16 cellular contexts compared by ENCODE assay signal in the genomic region with DNA sequence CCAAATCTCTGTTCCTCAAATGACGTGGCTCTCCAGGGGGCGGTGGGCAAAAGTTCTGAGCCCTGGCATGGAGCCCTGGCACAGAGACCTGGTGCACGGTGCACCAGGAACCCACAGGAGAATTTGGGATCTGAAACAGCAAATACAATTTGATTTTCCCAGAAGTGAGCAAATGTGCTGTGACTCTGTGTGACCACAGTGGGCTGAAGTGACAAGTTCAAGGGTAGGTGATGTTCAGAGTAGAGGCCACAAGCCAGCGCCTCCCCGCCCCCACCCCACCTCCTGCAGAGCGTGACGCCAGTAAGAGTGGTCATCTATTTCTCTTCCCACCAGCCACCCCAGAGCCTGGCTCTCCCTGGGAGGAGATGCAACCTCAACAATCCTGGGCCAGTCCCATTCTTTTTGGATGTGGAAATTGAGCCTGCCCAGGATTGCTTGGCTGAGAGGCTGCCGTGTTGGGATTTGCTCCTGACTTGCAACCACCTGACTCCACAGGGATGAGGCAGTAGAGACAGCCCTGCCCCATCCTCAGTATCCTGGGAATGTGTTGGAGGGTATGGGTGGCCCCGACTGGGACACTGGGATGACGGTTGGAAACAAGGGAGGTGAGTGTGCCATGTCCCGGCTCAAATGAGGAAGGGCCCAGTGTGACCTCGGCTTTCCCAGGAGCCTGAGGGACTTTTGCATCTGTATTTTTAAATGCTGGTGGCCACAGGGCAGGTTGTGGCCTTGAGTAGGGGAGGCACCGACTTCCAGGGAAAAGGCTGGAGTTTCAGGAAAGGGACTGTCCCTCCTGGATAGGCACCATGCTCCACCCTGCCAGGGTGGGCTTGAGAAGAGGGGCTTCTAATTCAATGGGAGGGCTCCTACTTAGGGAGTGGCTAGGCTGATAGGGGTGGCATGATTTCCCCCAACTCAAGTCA. TPM values are rescaled to one million over a fixed set of nuclear protein-coding genes. Genes with fewer than 3 reads are reported as not detected.
DNase-seq lines count a peak whose midpoint lies in the region; ATAC-seq and TF ChIP-seq lines count a peak whose summit lies in the region.
"Had no signal": no experiment of that assay in that cellular context is flagged by ENCODE, and none has a peak within 500 bp of the region (broad histone marks: within the 10 kb centered on the region; RNA-seq: fewer than 3 reads in every experiment).

No MANE protein-coding gene starts in this region.

- H3K9me3 ChIP-seq in spleen, result no peaks in the 10 kb centered on the region

- no peaks in the 10 kb centered on the region for H3K36me3 Mint-ChIP-seq in activated naive CD4-positive, alpha-beta T cell treated with anti-CD3 and anti-CD28 coated beads for 36 hours (ENCODE audit: low read depth)
- H3K36me3 Mint-ChIP-seq: naive B cell had no signal

- H3K9me3 Mint-ChIP-seq in activated naive CD4-positive, alpha-beta T cell treated with anti-CD3 and anti-CD28 coated beads for 36 hours, result no peaks in the 10 kb centered on the region
- H3K9me3 Mint-ChIP-seq: activated T-cell treated with anti-CD3 and anti-CD28 coated beads, Interleukin-2, amount 50 U/mL, for 72 hours; naive B cell had no signal

- no peaks in the 10 kb centered on the region for H3K27me3 ChIP-seq in spleen (replicated peaks in 1 of 7)

- DNase-seq in GM12865 (ENCODE audit: low read depth) (peak; percentile 65), MV-4-11 (lab: John Stamatoyannopoulos, UW) (peak; percentile 69), fibroblast of mammary gland (ENCODE audit: low read depth) (peak; percentile 91), spleen (peak; percentile 43), HCEC 1CT (no peak)
- DNase-seq in activated naive CD4-positive, alpha-beta T cell treated with anti-CD3 and anti-CD28 coated beads for 36 hours, result no peak
- DNase-seq: activated T-cell treated with anti-CD3 and anti-CD28 coated beads, Interleukin-2, amount 50 U/mL, for 72 hours; DMS153; foreskin fibroblast; naive B cell; NCI-H1048; NCI-H510A; SHP77 had no signal

- ATAC-seq in GM18502 (IDR thresholded peaks at IDR 0.05; ENCODE audit: poor library complexity, unreplicated experiment), result no peak

- H3K4me3 ChIP-seq in GM12865 (ENCODE audit: low read depth, low read length) (no peak overlapping the region), fibroblast of mammary gland (ENCODE audit: control insufficient read depth, low read depth, low read length) (no peak overlapping the region), spleen (no peak overlapping the region)

- no peaks in the 10 kb centered on the region for H3K36me3 ChIP-seq in spleen

- peaks cover 23 to 90% (median 59%) of the 10 kb centered on the region in 6 donors for H3K4me1 ChIP-seq in spleen

- TF ChIP-seq CTCF in GM12865 (IDR thresholded peaks at IDR 0.05; ENCODE audit: insufficient read depth, low read depth, low read length, missing control alignments), result no peak
- no peak for TF ChIP-seq CTCF in fibroblast of mammary gland (conservative IDR thresholded peaks at IDR 0.05; ENCODE audit: control insufficient read depth, insufficient read depth, low read depth, low read length)
- no peak for TF ChIP-seq CTCF in spleen (IDR thresholded peaks at IDR 0.05 in 8 of 11, conservative IDR thresholded peaks at IDR 0.05 in 3 of 11)

- TF ChIP-seq POLR2A in spleen (IDR thresholded peaks at IDR 0.05), result no peak

- CTCF ChIA-PET in activated naive CD4-positive, alpha-beta T cell treated with anti-CD3 and anti-CD28 coated beads for 36 hours (lab: Charles Lee), result interaction anchor here (0.6 kb wide), 1 partner anchor 68 kb away, joined by 5 read pairs; no protein-coding TSS in a partner anchor

- no peaks in the 10 kb centered on the region for H3K27me3 Mint-ChIP-seq in activated naive CD4-positive, alpha-beta T cell treated with anti-CD3 and anti-CD28 coated beads for 36 hours (ENCODE audit: low read depth)
- H3K27me3 Mint-ChIP-seq: naive B cell had no signal

- H3K4me1 Mint-ChIP-seq in activated naive CD4-positive, alpha-beta T cell treated with anti-CD3 and anti-CD28 coated beads for 36 hours (ENCODE audit: low read depth), result peaks cover 11% of the 10 kb centered on the region

- 49 to 65% (median 56%) methylated on average over 11 to 13 of the region's 13 CpGs for WGBS in spleen, 5 donors

- no peak overlapping the region for H3K27ac Mint-ChIP-seq in activated naive CD4-positive, alpha-beta T cell treated with anti-CD3 and anti-CD28 coated beads for 36 hours
- H3K27ac Mint-ChIP-seq: activated T-cell treated with anti-CD3 and anti-CD28 coated beads, Interleukin-2, amount 50 U/mL, for 72 hours had no signal

- intact Hi-C loops in spleen (cut with DNase I; ENCODE audit: low total_unique reads), result no loop called here
- intact Hi-C loops in activated naive CD4-positive, alpha-beta T cell treated with anti-CD3 and anti-CD28 coated beads for 36 hours (cut with micrococcal nuclease), result no loop called here

- peak overlapping the region in 7 of 8 donors; percentile 14 to 77 (median 51) for H3K27ac ChIP-seq in spleen

- H3K4me3 Mint-ChIP-seq in activated naive CD4-positive, alpha-beta T cell treated with anti-CD3 and anti-CD28 coated beads for 36 hours, result no peak overlapping the region

RNA-seq across cellular contexts. Expression of gene BCL3, which starts 11.0 kb away (rescaled TPM):
- total RNA-seq in spleen, result 100 to 1,000 TPM in 4 of 7 donors, 10 to 100 TPM in 3; 64.3 to 229 (median 145) TPM
- 10 to 100 TPM; 26.5 to 56.7 (median 37.7) TPM for polyA plus RNA-seq in spleen
- total RNA-seq in activated naive CD4-positive, alpha-beta T cell treated with anti-CD3 and anti-CD28 coated beads for 36 hours, result 100 to 1,000 TPM in 1 of 2 experiments, 10 to 100 TPM in 1; 92.5 to 104 TPM

RNA-seq across cellular contexts. Expression of gene CEACAM16, which starts 38.5 kb away (rescaled TPM):
- total RNA-seq in spleen, result not detected
- polyA plus RNA-seq in spleen, result not detected
- not detected for total RNA-seq in activated naive CD4-positive, alpha-beta T cell treated with anti-CD3 and anti-CD28 coated beads for 36 hours
- total RNA-seq: activated T-cell treated with anti-CD3 and anti-CD28 coated beads, Interleukin-2, amount 50 U/mL, for 72 hours; cerebellum; kidney epithelial cell had no signal

RNA-seq across cellular contexts. Expression of gene CBLC, which starts 40.2 kb away (rescaled TPM):
- total RNA-seq in spleen, result not detected
- polyA plus RNA-seq in spleen, result not detected
- not detected for total RNA-seq in activated naive CD4-positive, alpha-beta T cell treated with anti-CD3 and anti-CD28 coated beads for 36 hours
- total RNA-seq: activated T-cell treated with anti-CD3 and anti-CD28 coated beads, Interleukin-2, amount 50 U/mL, for 72 hours had no signal

Comparison
In these comparisons a context has a peak if more than half of its experiments do, and no peak if none do; other contexts are left out.
1. DNase-seq: peak in GM12865 (single experiment), MV-4-11 (single experiment), fibroblast of mammary gland (single experiment) and spleen (single experiment); none in activated naive CD4-positive, alpha-beta T cell treated with anti-CD3 and anti-CD28 coated beads for 36 hours (single experiment) and HCEC 1CT (single experiment).